In the genomic region with DNA sequence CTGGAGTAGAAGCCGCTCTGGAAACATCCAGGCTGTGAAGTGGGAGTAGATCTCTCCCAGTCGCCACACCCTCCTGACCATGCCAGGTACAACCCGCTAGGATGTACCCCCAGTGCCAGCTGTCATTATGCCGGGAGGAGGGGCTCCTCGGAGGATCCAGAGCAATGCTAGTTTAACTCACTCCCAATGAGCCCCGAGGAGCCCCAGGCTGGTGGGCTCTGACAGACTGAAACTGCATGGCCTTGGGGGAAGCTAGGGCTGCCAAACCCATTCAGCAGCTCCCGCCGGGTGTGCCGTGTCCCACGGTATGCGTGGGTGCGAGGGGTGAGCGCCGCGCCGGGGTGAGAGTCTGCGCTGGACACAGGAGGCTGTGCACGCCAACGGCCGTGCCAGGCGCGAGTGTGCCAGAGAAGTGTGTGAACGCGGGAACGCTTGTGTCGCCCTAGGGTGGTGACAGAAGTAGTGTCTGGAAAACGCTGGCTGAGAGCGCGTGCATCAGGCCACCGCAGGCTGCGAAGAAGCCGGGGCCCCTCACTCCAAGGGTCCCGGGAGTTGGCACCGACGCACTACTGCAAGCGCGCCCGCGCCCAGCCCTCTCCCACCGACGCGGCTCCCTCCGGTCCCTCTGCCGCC, we compare ENCODE assay signal across 8 cellular contexts.
DNase-seq lines count a peak whose midpoint lies in the region; ATAC-seq and TF ChIP-seq lines count a peak whose summit lies in the region.

No MANE protein-coding gene starts in this region.

- H3K4me1 Mint-ChIP-seq in naive thymus-derived CD4-positive, alpha-beta T cell, result peaks cover 40 to 80% (median 66%) of the 10 kb centered on the region in 7 donors

- no peaks in the 10 kb centered on the region for H3K36me3 ChIP-seq in RWPE2 (ENCODE audit: low read depth)
- no peaks in the 10 kb centered on the region for H3K36me3 ChIP-seq in naive thymus-derived CD4-positive, alpha-beta T cell (ENCODE audit: control insufficient read depth in 2 of 3, insufficient read depth in 3 of 3, low read length in 3 of 3)

- no peak for TF ChIP-seq CTCF in RWPE2 (IDR thresholded peaks at IDR 0.05; ENCODE audit: poor library complexity, severe bottlenecking)
- no peak for TF ChIP-seq CTCF in foreskin keratinocyte (conservative IDR thresholded peaks at IDR 0.05)

- ATAC-seq in HG02798 (IDR thresholded peaks at IDR 0.05; ENCODE audit: poor library complexity, unreplicated experiment) (peak; percentile 15), RWPE2 (ENCODE audit: low read depth) (no peak; the same call in 2 of the 3 replicates), foreskin keratinocyte (no peak)
- peak; percentile 3 for ATAC-seq in naive thymus-derived CD4-positive, alpha-beta T cell

- DNase-seq in DMS 273 (lab: John Stamatoyannopoulos, UW; ENCODE audit: unreplicated experiment), result peak; percentile 80
- DNase-seq in DMS 273 treated with DMSO at 0.1 percent for 48 hours (lab: John Stamatoyannopoulos, UW), result no peak
- no peak for DNase-seq in RWPE2 (ENCODE audit: low spot score)
- DNase-seq in ecto neural progenitor cell (ENCODE audit: low spot score), result peak; percentile 58
- peak in 1 of 9 donors; percentile 61 for DNase-seq in naive thymus-derived CD4-positive, alpha-beta T cell
- DNase-seq in SKM-1 (lab: John Stamatoyannopoulos, UW; ENCODE audit: unreplicated experiment), result no peak
- no peak for DNase-seq in foreskin keratinocyte

- CTCF ChIA-PET in naive thymus-derived CD4-positive, alpha-beta T cell (lab: Charles Lee), result interaction anchor here (1.2 kb wide), 1 partner anchor 90 kb away, joined by 3 read pairs; no protein-coding TSS in a partner anchor

- no peaks in the 10 kb centered on the region for H3K9me3 Mint-ChIP-seq in naive thymus-derived CD4-positive, alpha-beta T cell

- peak overlapping the region; percentile 87 to 94 (median 90) for H3K4me3 Mint-ChIP-seq in naive thymus-derived CD4-positive, alpha-beta T cell

- H3K27me3 ChIP-seq in RWPE2 (ENCODE audit: insufficient read depth, poor library complexity, severe bottlenecking), result no peaks in the 10 kb centered on the region
- H3K27me3 ChIP-seq in naive thymus-derived CD4-positive, alpha-beta T cell (ENCODE audit: control insufficient read depth in 2 of 2, insufficient read depth in 2 of 2, low read length in 2 of 2), result no peaks in the 10 kb centered on the region
- peaks cover 16% of the 10 kb centered on the region for H3K27me3 ChIP-seq in foreskin keratinocyte

- H3K4me3 ChIP-seq in RWPE2 (ENCODE audit: severe bottlenecking), result peak overlapping the region; percentile 45
- peak overlapping the region; percentile 60 for H3K4me3 ChIP-seq in naive thymus-derived CD4-positive, alpha-beta T cell (ENCODE audit: low read length)

- H3K27ac Mint-ChIP-seq in naive thymus-derived CD4-positive, alpha-beta T cell, result peak overlapping the region; percentile 36 to 86 (median 74)

- H3K4me1 ChIP-seq in RWPE2 (ENCODE audit: insufficient read depth, poor library complexity, severe bottlenecking), result peaks cover 21% of the 10 kb centered on the region
- peaks cover 19 to 49% of the 10 kb centered on the region in 2 donors for H3K4me1 ChIP-seq in naive thymus-derived CD4-positive, alpha-beta T cell (ENCODE audit: control insufficient read depth in 2 of 2, insufficient read depth in 2 of 2, low read length in 2 of 2)
- peaks cover 21% of the 10 kb centered on the region for H3K4me1 ChIP-seq in foreskin keratinocyte

- peaks cover 0 to 17% (median 0%) of the 10 kb centered on the region in 5 donors for H3K36me3 Mint-ChIP-seq in naive thymus-derived CD4-positive, alpha-beta T cell

- no peaks in the 10 kb centered on the region for H3K27me3 Mint-ChIP-seq in naive thymus-derived CD4-positive, alpha-beta T cell

- H3K9me3 ChIP-seq in RWPE2 (ENCODE audit: severe bottlenecking), result no peaks in the 10 kb centered on the region
- no peaks in the 10 kb centered on the region for H3K9me3 ChIP-seq in naive thymus-derived CD4-positive, alpha-beta T cell (ENCODE audit: control insufficient read depth in 2 of 3, low read length in 3 of 3)

- POLR2A ChIA-PET in naive thymus-derived CD4-positive, alpha-beta T cell (lab: Charles Lee), result interaction anchor here (1.3 to 3.2 kb wide), 3 partner anchors 9 to 12 kb away, joined by 3 to 20 read pairs (median 3); no protein-coding TSS in a partner anchor

- intact Hi-C loops in naive thymus-derived CD4-positive, alpha-beta T cell (cut with micrococcal nuclease), result loop anchor here (1.0 to 10.0 kb wide), 8 partner anchors 77 to 793 kb away; a partner anchor contains a TSS

- H3K27ac ChIP-seq in RWPE2 (ENCODE audit: poor library complexity, severe bottlenecking) (no peak overlapping the region), foreskin keratinocyte (no peak overlapping the region)
- peak overlapping the region; percentile 25 for H3K27ac ChIP-seq in naive thymus-derived CD4-positive, alpha-beta T cell (ENCODE audit: low read depth, low read length)

Comparison
In these comparisons a context has a peak if more than half of its experiments do, and no peak if none do; other contexts are left out.
1. DNase-seq: peak in DMS 273 (single experiment) and ecto neural progenitor cell (single experiment); none in DMS 273 treated with DMSO at 0.1 percent for 48 hours (single experiment), RWPE2 (single experiment), SKM-1 (single experiment) and foreskin keratinocyte (0 of 2).
2. ATAC-seq: peak in HG02798 (single experiment) and naive thymus-derived CD4-positive, alpha-beta T cell (single experiment); none in RWPE2 (single experiment) and foreskin keratinocyte (single experiment).